Comparison of ENCODE assay signal across 8 cellular contexts in genomic region chr2:9003616-9004337, GRCh38. TPM values are rescaled to one million over a fixed set of nuclear protein-coding genes. Genes with fewer than 3 reads are reported as not detected.
DNase-seq lines count a peak whose midpoint lies in the region; ATAC-seq and TF ChIP-seq lines count a peak whose summit lies in the region.

Gene MBOAT2, minus strand, starts transcription at chr2:9003684. Its CDS starts 70 bp downstream, at chr2:9003614.

- no peaks in the 10 kb centered on the region for H3K9me3 Mint-ChIP-seq in HFFc6
- no peaks in the 10 kb centered on the region for H3K9me3 Mint-ChIP-seq in T-cell
- no peaks in the 10 kb centered on the region for H3K9me3 Mint-ChIP-seq in type B pancreatic cell

- DNase-seq in HFFc6 (peak; percentile 78), NCI-H1092 treated with DMSO at 0.1 percent for 48 hours (lab: John Stamatoyannopoulos, UW) (peak; percentile 82), T-cell (peak; percentile 19 to 77 (median 60)), amniotic epithelial cell (ENCODE audit: low read depth) (peak; percentile 85), heart right ventricle (peak; percentile 86 to 90), posterior cingulate gyrus (peak; percentile 80 to 98 (median 86)), type B pancreatic cell (ENCODE audit: extremely low spot score, unreplicated experiment) (peak; percentile 91)

- no peaks in the 10 kb centered on the region for H3K36me3 ChIP-seq in heart right ventricle

- peaks cover 0 to 32% (median 11%) of the 10 kb centered on the region in 9 donors for H3K4me1 ChIP-seq in heart right ventricle

- CTCF ChIA-PET in T-cell (lab: Charles Lee) = interaction anchor here in 1 of 2 donors (0.6 to 1.0 kb wide), 3 partner anchors 14 to 692 kb away, joined by 3 to 4 read pairs (median 4); no protein-coding TSS in a partner anchor

- TF ChIP-seq CTCF in HFFc6 (IDR thresholded peaks at IDR 0.05) (no peak), heart right ventricle (IDR thresholded peaks at IDR 0.05) (no peak), type B pancreatic cell (conservative IDR thresholded peaks at IDR 0.05) (no peak)

- peak within 1 kb of the TSS; percentile 32 to 91 (median 84) for H3K27ac ChIP-seq in heart right ventricle

- 1% methylated on average over 85 to 104 of the region's 104 CpGs for WGBS in heart right ventricle, 2 donors

- H3K9me3 ChIP-seq in heart right ventricle = no peaks in the 10 kb centered on the region

- H3K27me3 ChIP-seq in heart right ventricle = no peaks in the 10 kb centered on the region

- H3K27me3 Mint-ChIP-seq in HFFc6 (ENCODE audit: insufficient read depth) (no peaks in the 10 kb centered on the region), T-cell (peaks cover 0 to 4% of the 10 kb centered on the region in 2 donors), type B pancreatic cell (peaks cover 3% of the 10 kb centered on the region)

- peak within 1 kb of the TSS; percentile 91 for H3K4me3 Mint-ChIP-seq in HFFc6
- H3K4me3 Mint-ChIP-seq in T-cell = peak within 1 kb of the TSS; percentile 77 to 84 (median 78)
- H3K4me3 Mint-ChIP-seq in type B pancreatic cell = peak within 1 kb of the TSS; percentile 98

- intact Hi-C loops in heart right ventricle (cut with DNase I) (loop anchor here in 1 of 10 donors (10.0 kb wide), 1 partner anchor 91 kb away; no protein-coding TSS in a partner anchor), posterior cingulate gyrus (cut with DNase I) (loop anchor here (5.0 kb wide), 2 partner anchors 76 to 166 kb away; partner anchors contain the start of gene KIDINS220)

- peak; percentile 86 to 90 (median 90) for ATAC-seq in T-cell (replicated peaks in 1 of 4)
- ATAC-seq in heart right ventricle = peak; percentile 94 to 98 (median 97)

- H3K27ac Mint-ChIP-seq in HFFc6 (peak within 1 kb of the TSS; percentile 95), T-cell (peak within 1 kb of the TSS; percentile 41 to 62), type B pancreatic cell (peak within 1 kb of the TSS; percentile 99)

- H3K4me1 Mint-ChIP-seq in HFFc6 (ENCODE audit: low read depth) (peaks cover 48% of the 10 kb centered on the region), T-cell (peaks cover 16 to 19% (median 17%) of the 10 kb centered on the region in 3 donors), type B pancreatic cell (ENCODE audit: unreplicated experiment) (peaks cover 26% of the 10 kb centered on the region)

- POLR2A ChIA-PET in T-cell (lab: Charles Lee) = interaction anchor here in 1 of 2 donors (0.6 kb wide), 1 partner anchor 614 kb away, joined by 3 read pairs; no protein-coding TSS in a partner anchor

- peak within 1 kb of the TSS; percentile 74 for H3K4me3 ChIP-seq in GM08714 (ENCODE audit: low read length)
- peak within 1 kb of the TSS; percentile 58 to 83 (median 76) for H3K4me3 ChIP-seq in heart right ventricle

- H3K36me3 Mint-ChIP-seq in HFFc6 (ENCODE audit: low read depth) = peaks cover 6% of the 10 kb centered on the region; the same call in 1 of the 2 replicates
- H3K36me3 Mint-ChIP-seq in T-cell = no peaks in the 10 kb centered on the region
- no peaks in the 10 kb centered on the region for H3K36me3 Mint-ChIP-seq in type B pancreatic cell

RNA-seq across cellular contexts. Expression of gene MBOAT2, which starts in this region (rescaled TPM):
- total RNA-seq in HFFc6 (2021; fragmentation: NEBNext Ultra II Directional; extraction: Animal tissue kit (Norgen Biotek cat#: 25700)) = 10 to 100 TPM; 49.8 to 66.2 (median 55.7) TPM
- 1 to 10 TPM; 1.3 to 3.0 (median 2.7) TPM for total RNA-seq in T-cell
- 10 to 100 TPM; 11.5 to 35.3 (median 22.2) TPM for total RNA-seq in heart right ventricle
- 10 to 100 TPM in 1 of 2 donors, 1 to 10 TPM in 1; 6.3 to 14.2 TPM for polyA plus RNA-seq in heart right ventricle
- 53.0 and 60.8 TPM in 2 replicates for total RNA-seq in type B pancreatic cell (ENCODE audit: low replicate concordance)

Comparison
In these comparisons a context has a peak if more than half of its experiments do, and no peak if none do; other contexts are left out.
1. Peak in every context shown above with its lines: DNase-seq, ATAC-seq, H3K4me3 ChIP-seq and H3K27ac ChIP-seq.